16 cellular contexts compared by ENCODE assay signal in the genomic region with DNA sequence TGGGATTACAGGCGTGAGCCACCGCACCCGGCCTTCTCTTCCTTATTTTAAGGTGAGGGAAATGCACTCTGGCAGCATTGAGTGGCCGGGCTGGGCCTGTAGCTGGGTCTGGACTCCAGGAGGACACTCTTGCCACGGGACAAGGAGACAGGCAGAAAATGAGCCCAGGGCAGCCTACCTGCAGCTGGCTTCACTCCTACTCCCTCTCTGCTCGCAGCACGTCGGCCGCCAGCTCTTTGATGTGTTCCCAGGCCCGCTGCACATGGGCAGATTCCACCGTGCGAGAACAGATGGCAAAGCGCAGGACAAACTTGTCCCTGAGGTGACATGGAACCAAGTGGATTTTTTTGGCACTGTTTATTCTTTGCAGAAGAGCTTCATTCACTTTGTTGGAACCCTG. TPM values are rescaled to one million over a fixed set of nuclear protein-coding genes. Genes with fewer than 3 reads are reported as not detected.
DNase-seq lines count a peak whose midpoint lies in the region; TF ChIP-seq lines count a peak whose summit lies in the region.
"Had no signal": no experiment of that assay in that cellular context is flagged by ENCODE, and none has a peak within 500 bp of the region (broad histone marks: within the 10 kb centered on the region; RNA-seq: fewer than 3 reads in every experiment).

No MANE protein-coding gene starts in this region.

- H3K79me1 ChIP-seq in neuronal stem cell (ENCODE audit: low read depth, low read length) = no peaks in the 10 kb centered on the region

- no peak overlapping the region for H3K23ac ChIP-seq in neuronal stem cell (ENCODE audit: low read depth, low read length, poor library complexity)

- no peak overlapping the region for H2BK12ac ChIP-seq in neuronal stem cell (ENCODE audit: low read length)

- no CpG with 5 or more reads among the region's 13 CpGs for WGBS in neuronal stem cell (ENCODE audit: extremely low coverage in 2 of 2, insufficient read length in 2 of 2, insufficient replicate concordance in 1 of 2), 2 donors
- WGBS in thyroid gland, 2 donors = 67 to 75% methylated on average over 13 of the region's 13 CpGs

- in situ Hi-C loops in G401 (cut with HindIII; ENCODE audit: low sequenced_read_pairs) = no loop called here

- H2BK120ac ChIP-seq in neuronal stem cell (ENCODE audit: low read depth, low read length) = no peak overlapping the region

- TF ChIP-seq CTCF in thyroid gland (IDR thresholded peaks at IDR 0.05) = no peak

- no peak overlapping the region for H3K4ac ChIP-seq in neuronal stem cell (ENCODE audit: low read length)

- H3K27ac ChIP-seq in neuronal stem cell (replicated peaks; ENCODE audit: low read length) (no peak overlapping the region), thyroid gland (no peak overlapping the region)

- H3K36me3 ChIP-seq in neuronal stem cell (replicated peaks in 1 of 2; ENCODE audit: control insufficient read depth in 2 of 2, insufficient read depth in 2 of 2, low read length in 2 of 2) = no peaks in the 10 kb centered on the region
- H3K36me3 ChIP-seq in thyroid gland = no peaks in the 10 kb centered on the region

- no peak overlapping the region for H3K9ac ChIP-seq in neuronal stem cell (ENCODE audit: low read depth, low read length, poor library complexity)

- no peak overlapping the region for H3K4me2 ChIP-seq in neuronal stem cell (ENCODE audit: insufficient read depth, low read length, poor library complexity, severe bottlenecking)

- H3K18ac ChIP-seq in neuronal stem cell (ENCODE audit: low read length) = peak overlapping the region; percentile 19

- no peak overlapping the region for H2AK5ac ChIP-seq in neuronal stem cell (ENCODE audit: low read depth, low read length)

- H3K9me3 ChIP-seq in neuronal stem cell (replicated peaks in 1 of 2; ENCODE audit: control insufficient read depth in 2 of 2, insufficient read depth in 1 of 2, low read depth in 1 of 2, low read length in 2 of 2) = peaks cover 0 to 5% of the 10 kb centered on the region in 2 donors
- H3K9me3 ChIP-seq in thyroid gland = no peaks in the 10 kb centered on the region
- H3K9me3 ChIP-seq: BE2C had no signal

- no peak overlapping the region for H4K91ac ChIP-seq in neuronal stem cell (ENCODE audit: low read depth, low read length, poor library complexity)

- no peak overlapping the region for H2AFZ ChIP-seq in neuronal stem cell (ENCODE audit: low read length)

- H3K4me1 ChIP-seq in neuronal stem cell (ENCODE audit: control insufficient read depth in 2 of 2, insufficient read depth in 1 of 2, low read depth in 1 of 2, low read length in 2 of 2) (peaks cover 0 to 1% of the 10 kb centered on the region in 2 donors), thyroid gland (no peaks in the 10 kb centered on the region)

- peak; percentile 21 for DNase-seq in G401 (ENCODE audit: low spot score)
- peak; percentile 44 for DNase-seq in NCI-H2171 treated with DMSO at 0.1 percent for 48 hours (lab: John Stamatoyannopoulos, UW)
- no peak for DNase-seq in neuronal stem cell (ENCODE audit: low spot score)
- DNase-seq in thyroid gland = peak; percentile 58 to 80
- no peak for DNase-seq in AG20443 (ENCODE audit: low spot score)
- no peak for DNase-seq in head of caudate nucleus
- DNase-seq: BE2C; CD4-positive, CD25-positive, alpha-beta regulatory T cell; CD8-positive, alpha-beta memory T cell; COR-L47; DMS 273 treated with DMSO at 0.1 percent for 48 hours; DMS53; DND-41; EL; GOT3; H9 had no signal

- TF ChIP-seq POLR2A in thyroid gland (IDR thresholded peaks at IDR 0.05) = no peak

- intact Hi-C loops in thyroid gland (cut with DNase I) (no loop called here), head of caudate nucleus (cut with DNase I) (loop anchor here (10.0 kb wide), 2 partner anchors 692 to 902 kb away; no protein-coding TSS in a partner anchor)

- H3K4me3 ChIP-seq in neuronal stem cell (ENCODE audit: low read length in 2 of 2) (no peak overlapping the region), thyroid gland (replicated peaks in 1 of 3) (no peak overlapping the region)

- no peak overlapping the region for H4K8ac ChIP-seq in neuronal stem cell (ENCODE audit: low read depth, low read length)

- H3K27me3 ChIP-seq in neuronal stem cell (ENCODE audit: control insufficient read depth in 3 of 3, insufficient read depth in 3 of 3, low read depth in 1 of 3, low read length in 3 of 3) (peaks cover 0 to 9% (median 3%) of the 10 kb centered on the region in 3 experiments), thyroid gland (no peaks in the 10 kb centered on the region)
- H3K27me3 ChIP-seq: BE2C had no signal

- no peak overlapping the region for H3K14ac ChIP-seq in neuronal stem cell (ENCODE audit: low read length)

- H2BK15ac ChIP-seq in neuronal stem cell (ENCODE audit: low read length) = no peak overlapping the region

- H2BK5ac ChIP-seq in neuronal stem cell (ENCODE audit: low read length) = peak overlapping the region; percentile 83

RNA-seq across cellular contexts. Expression of gene FIGNL1, which starts 12.9 kb away (rescaled TPM):
- 17.2 and 21.4 TPM in 2 replicates for total RNA-seq in G401 (2014; rRNA removed; shearing (Covaris generic))
- polyA plus RNA-seq in neuronal stem cell (2013, experiment 1 of 2) = 14.2 TPM
- 14.9 TPM for polyA plus RNA-seq in neuronal stem cell (2013, experiment 2 of 2)
- total RNA-seq in thyroid gland = 10 to 100 TPM in 2 of 4 donors, 1 to 10 TPM in 2; 5.1 to 15.9 (median 9.5) TPM

Comparison
In these comparisons a context has a peak if more than half of its experiments do, and no peak if none do; other contexts are left out.
1. DNase-seq: peak in G401 (single experiment), NCI-H2171 treated with DMSO at 0.1 percent for 48 hours (single experiment) and thyroid gland (2 of 2); none in neuronal stem cell (single experiment), AG20443 (single experiment) and head of caudate nucleus (0 of 42).